In the genomic region with DNA sequence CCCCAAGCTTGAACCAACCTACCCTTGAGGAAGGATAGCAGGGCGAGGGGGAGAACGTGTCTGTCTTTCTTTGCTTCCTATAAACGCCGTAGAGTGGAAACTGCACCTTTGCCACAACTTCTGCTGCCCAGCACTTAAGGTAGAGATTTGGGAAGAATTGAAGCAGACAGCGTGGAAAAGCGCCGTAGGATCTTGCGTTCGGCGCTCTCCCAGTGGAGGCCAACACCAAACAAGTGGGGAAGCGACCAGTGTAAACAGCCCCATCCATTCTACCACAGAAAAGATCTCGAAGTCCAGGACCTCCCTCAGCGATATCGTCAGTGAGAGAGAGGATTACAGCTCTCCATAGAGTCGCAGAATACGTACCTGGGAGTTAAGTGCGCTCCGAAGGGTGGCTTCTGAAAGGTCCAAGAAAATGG, we compare ENCODE assay signal across 20 cellular contexts. TPM values are rescaled to one million over a fixed set of nuclear protein-coding genes. Genes with fewer than 3 reads are reported as not detected.
DNase-seq lines count a peak whose midpoint lies in the region; ATAC-seq and TF ChIP-seq lines count a peak whose summit lies in the region.
"Had no signal": no experiment of that assay in that cellular context is flagged by ENCODE, and none has a peak within 500 bp of the region (broad histone marks: within the 10 kb centered on the region; RNA-seq: fewer than 3 reads in every experiment).

No MANE protein-coding gene starts in this region.

- H3K4me2 ChIP-seq in GM23338 = peak overlapping the region; percentile 96
- H3K4me2 ChIP-seq in osteoblast (ENCODE audit: insufficient read depth, low read length) = no peak overlapping the region

- intact Hi-C loops in esophagus squamous epithelium (cut with DNase I) = no loop called here

- ATAC-seq in GM23338 (peak; percentile 2; the same call in 1 of the 3 replicates), WTC11 (no peak), HG03520 (IDR thresholded peaks at IDR 0.05; ENCODE audit: unreplicated experiment) (no peak)

- H3K27me3 ChIP-seq in GM23338 (ENCODE audit: insufficient read depth) (peaks cover 69% of the 10 kb centered on the region), esophagus squamous epithelium (peaks cover 2 to 100% (median 24%) of the 10 kb centered on the region in 4 donors), osteoblast (ENCODE audit: insufficient read depth, low read length) (peaks cover 81% of the 10 kb centered on the region)
- H3K27me3 ChIP-seq: MG63 had no signal

- H3K4me1 ChIP-seq in GM23338 (ENCODE audit: insufficient read depth) (peaks cover 48% of the 10 kb centered on the region), esophagus squamous epithelium (peaks cover 9 to 33% (median 12%) of the 10 kb centered on the region in 3 donors), osteoblast (ENCODE audit: insufficient read depth, low read length) (peaks cover 6% of the 10 kb centered on the region)
- H3K4me1 ChIP-seq: Caco-2 had no signal

- no peak overlapping the region for H2AFZ ChIP-seq in GM23338
- H2AFZ ChIP-seq in osteoblast (ENCODE audit: low read length) = no peak overlapping the region

- H3K27ac Mint-ChIP-seq in GM23338 (no peak overlapping the region), WTC11 (no peak overlapping the region)

- no peak for TF ChIP-seq POLR2A in esophagus squamous epithelium (IDR thresholded peaks at IDR 0.05)

- H3K79me2 ChIP-seq in GM23338 (replicated peaks; ENCODE audit: insufficient read depth) (no peaks in the 10 kb centered on the region), osteoblast (ENCODE audit: insufficient read depth, low read length) (no peaks in the 10 kb centered on the region)

- H3K4me3 ChIP-seq in GM23338 (peak overlapping the region; percentile 52), esophagus squamous epithelium (peak overlapping the region in 3 of 4 donors; percentile 57 to 71 (median 63)), osteoblast (ENCODE audit: insufficient read depth, low read length) (no peak overlapping the region)
- H3K4me3 ChIP-seq: GM23248, MG63 had no signal

- H3F3A ChIP-seq in GM23338 (replicated peaks; ENCODE audit: low read depth) = peaks cover 35% of the 10 kb centered on the region

- H4K20me1 ChIP-seq in GM23338 (replicated peaks; ENCODE audit: insufficient read depth) = peaks cover 10% of the 10 kb centered on the region; the same call in 1 of the 2 replicates
- no peaks in the 10 kb centered on the region for H4K20me1 ChIP-seq in osteoblast (ENCODE audit: insufficient read depth, low read length)

- DNase-seq in GM23338 (ENCODE audit: low spot score) = no peak
- no peak for DNase-seq in WTC11 (ENCODE audit: low spot score)
- DNase-seq in esophagus squamous epithelium (lab: John Stamatoyannopoulos, UW) = no peak
- peak; percentile 48 for DNase-seq in osteoblast (ENCODE audit: insufficient read length, low spot score, missing footprints)
- DNase-seq in NCI-H2196 treated with DMSO at 0.1 percent for 48 hours (lab: John Stamatoyannopoulos, UW; ENCODE audit: unreplicated experiment) = no peak
- DNase-seq in nucleus accumbens (lab: John Stamatoyannopoulos, UW) = no peak
- DNase-seq: ACHN, Caco-2, DMS79 treated with DMSO at 0.1 percent for 48 hours, GM23248, MG63, NCI-H1105, NCI-H1694, NCI-H2107, NCI-H69, OCI-M1, SHP77 treated with DMSO at 0.1 percent for 48 hours had no signal

- H3K9me3 ChIP-seq in esophagus squamous epithelium = no peaks in the 10 kb centered on the region
- no peaks in the 10 kb centered on the region for H3K9me3 ChIP-seq in osteoblast (ENCODE audit: low read depth, low read length)
- H3K9me3 ChIP-seq: Caco-2, MG63 had no signal

- 30 to 35% methylated on average over 17 to 18 of the region's 18 CpGs for WGBS in esophagus squamous epithelium, 2 donors

- H3K36me3 ChIP-seq in GM23338 (ENCODE audit: insufficient read depth) (no peaks in the 10 kb centered on the region), esophagus squamous epithelium (no peaks in the 10 kb centered on the region), osteoblast (ENCODE audit: insufficient read depth, low read length) (no peaks in the 10 kb centered on the region)
- H3K36me3 ChIP-seq: MG63 had no signal

- H3K9me2 ChIP-seq in GM23338 (ENCODE audit: insufficient read depth) = no peaks in the 10 kb centered on the region

- H3K4me1 Mint-ChIP-seq in GM23338 (peaks cover 47% of the 10 kb centered on the region), WTC11 (peaks cover 49% of the 10 kb centered on the region)

- TF ChIP-seq CTCF in GM23338 (conservative IDR thresholded peaks at IDR 0.05; ENCODE audit: low read depth in 2 of 2) (no peak), WTC11 (IDR thresholded peaks at IDR 0.05) (no peak), esophagus squamous epithelium (IDR thresholded peaks at IDR 0.05) (no peak), osteoblast (IDR thresholded peaks at IDR 0.05; ENCODE audit: extremely low read depth, low read depth, low read length) (no peak)

- H3K4me3 Mint-ChIP-seq in GM23338 = peak overlapping the region; percentile 56; the same call in 2 of the 3 replicates
- peak overlapping the region; percentile 37 for H3K4me3 Mint-ChIP-seq in WTC11

- H3K27me3 Mint-ChIP-seq in GM23338 (ENCODE audit: insufficient read depth, low read depth, poor library complexity) (peaks cover 67% of the 10 kb centered on the region), WTC11 (ENCODE audit: low read depth) (peaks cover 76% of the 10 kb centered on the region)

- H3K36me3 Mint-ChIP-seq in GM23338 (ENCODE audit: low read depth) = no peaks in the 10 kb centered on the region; the same call in 2 of the 3 replicates
- no peaks in the 10 kb centered on the region for H3K36me3 Mint-ChIP-seq in WTC11

- POLR2A ChIA-PET in WTC11 (lab: Charles Lee) = no interaction called here

- H3K9me3 Mint-ChIP-seq in GM23338 (no peaks in the 10 kb centered on the region), WTC11 (no peaks in the 10 kb centered on the region)

- H3K27ac ChIP-seq in GM23338 (ENCODE audit: low read depth) (no peak overlapping the region), esophagus squamous epithelium (peak overlapping the region; percentile 52 to 92 (median 88)), osteoblast (ENCODE audit: low read depth, low read length) (no peak overlapping the region)
- H3K27ac ChIP-seq: GM23248 had no signal

- CTCF ChIA-PET in WTC11 (lab: Charles Lee) = interaction anchor here (1.5 to 9.8 kb wide), 2 partner anchors 11 to 21 kb away, joined by 8 to 242 read pairs; no protein-coding TSS in a partner anchor

TF ChIP-seq in GM23338, 12 proteins besides CTCF, POLR2A, EP300 and RAD21:
- TF ChIP-seq EZH2phosphoT487 (IDR thresholded peaks at IDR 0.05; ENCODE audit: unreplicated experiment) (peak; percentile 24), POLR2AphosphoS5 (IDR thresholded peaks at IDR 0.05; ENCODE audit: low read depth) (no peak), JUNB (IDR thresholded peaks at IDR 0.05; ENCODE audit: unreplicated experiment) (no peak)

TF ChIP-seq in WTC11, 78 proteins besides CTCF, POLR2A, EP300 and RAD21:
- TF ChIP-seq, protein P1, sequence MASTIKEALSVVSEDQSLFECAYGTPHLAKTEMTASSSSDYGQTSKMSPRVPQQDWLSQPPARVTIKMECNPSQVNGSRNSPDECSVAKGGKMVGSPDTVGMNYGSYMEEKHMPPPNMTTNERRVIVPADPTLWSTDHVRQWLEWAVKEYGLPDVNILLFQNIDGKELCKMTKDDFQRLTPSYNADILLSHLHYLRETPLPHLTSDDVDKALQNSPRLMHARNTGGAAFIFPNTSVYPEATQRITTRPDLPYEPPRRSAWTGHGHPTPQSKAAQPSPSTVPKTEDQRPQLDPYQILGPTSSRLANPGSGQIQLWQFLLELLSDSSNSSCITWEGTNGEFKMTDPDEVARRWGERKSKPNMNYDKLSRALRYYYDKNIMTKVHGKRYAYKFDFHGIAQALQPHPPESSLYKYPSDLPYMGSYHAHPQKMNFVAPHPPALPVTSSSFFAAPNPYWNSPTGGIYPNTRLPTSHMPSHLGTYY (CRISPR knock-in tag; IDR thresholded peaks at IDR 0.05) = no peak
- TF ChIP-seq ZNF671 (CRISPR knock-in tag; IDR thresholded peaks at IDR 0.05) (no peak), IRF1 (CRISPR knock-in tag; IDR thresholded peaks at IDR 0.05) (no peak), NFE2L1 (CRISPR knock-in tag; IDR thresholded peaks at IDR 0.05) (no peak)

RNA-seq across cellular contexts. Expression of gene NKX6-1, which starts 3.9 kb away (rescaled TPM):
- total RNA-seq in GM23338 (2014; rRNA removed; shearing (Covaris generic)) = 0.07 TPM in 1 of 2 replicates, not detected in the other
- not detected in 2 replicates for polyA plus RNA-seq in GM23338 (2016; fragmentation: Nextera tagmentation; extraction: Ambion mirVana)
- total RNA-seq in WTC11 (2021) (0.09 to 0.14 TPM (median 0.09 TPM) in 3 replicates), esophagus squamous epithelium (10 to 100 TPM in 1 of 4 donors, 1 to 10 TPM in 1, under 1 TPM in 2; 0.66 to 10.5 (median 2.0) TPM), osteoblast (under 0.01 TPM in 1 of 2 replicates, not detected in the other)
- total RNA-seq: G401, HepG2 had no signal
- polyA plus RNA-seq: GM23248, HepG2 had no signal

Comparison
In these comparisons a context has a peak if more than half of its experiments do, and no peak if none do; other contexts are left out.
1. H3K27ac ChIP-seq: peak in esophagus squamous epithelium (4 of 4); none in GM23338 (single experiment) and osteoblast (single experiment).